ENCODE assay signal across 18 cellular contexts in the genomic region with DNA sequence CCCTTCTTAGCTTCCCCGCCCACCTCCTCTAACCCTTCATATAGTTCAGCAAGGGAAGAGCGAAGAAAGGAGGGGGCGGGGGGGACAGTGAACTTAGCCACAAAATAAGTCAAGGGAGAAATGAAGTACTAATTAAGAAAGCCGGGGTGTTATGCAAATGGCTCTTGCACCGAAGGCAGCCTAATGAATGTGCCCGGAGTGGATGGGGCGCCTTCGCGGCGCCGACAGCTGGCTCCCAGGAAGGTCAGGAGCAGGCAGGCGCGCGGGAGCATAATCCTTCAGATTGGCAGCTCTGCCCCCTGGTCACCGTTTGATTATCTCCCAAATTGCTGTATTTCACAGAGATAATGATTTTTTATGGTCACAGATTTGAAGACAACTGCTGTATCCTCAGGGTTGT.
DNase-seq lines count a peak whose midpoint lies in the region; ATAC-seq, FAIRE-seq and TF ChIP-seq lines count a peak whose summit lies in the region.
"Had no signal": no experiment of that assay in that cellular context is flagged by ENCODE, and none has a peak within 500 bp of the region (broad histone marks: within the 10 kb centered on the region; RNA-seq: fewer than 3 reads in every experiment).

No MANE protein-coding gene starts in this region.

- H3K36me3 Mint-ChIP-seq in chondrocyte (ENCODE audit: low read depth) = no peaks in the 10 kb centered on the region
- H3K36me3 Mint-ChIP-seq in activated naive CD4-positive, alpha-beta T cell treated with anti-CD3 and anti-CD28 coated beads, Interleukin-2, amount 50 U/mL, for 72 hours = no peaks in the 10 kb centered on the region

- H3K9ac ChIP-seq in kidney (ENCODE audit: low read length in 2 of 2) = no peak overlapping the region
- H3K9ac ChIP-seq: BLaER1 treated with 17β-estradiol and CSF1 and Interleukin-3, amounts not matched to agents 10 nM and 100 nM had no signal

- H3K27ac Mint-ChIP-seq in chondrocyte (ENCODE audit: unreplicated experiment) = no peak overlapping the region
- no peak overlapping the region for H3K27ac Mint-ChIP-seq in activated naive CD4-positive, alpha-beta T cell treated with anti-CD3 and anti-CD28 coated beads, Interleukin-2, amount 50 U/mL, for 72 hours
- H3K27ac Mint-ChIP-seq: activated T-cell treated with anti-CD3 and anti-CD28 coated beads, Interleukin-2, amount 50 U/mL, for 24 hours had no signal

- peak overlapping the region; percentile 32 for H3K4me3 Mint-ChIP-seq in chondrocyte (ENCODE audit: unreplicated experiment)
- H3K4me3 Mint-ChIP-seq: activated T-cell treated with anti-CD3 and anti-CD28 coated beads, Interleukin-2, amount 50 U/mL, for 24 hours had no signal

- TF ChIP-seq CTCF in chondrocyte (IDR thresholded peaks at IDR 0.05) (no peak), kidney (IDR thresholded peaks at IDR 0.05; ENCODE audit: borderline replicate concordance, extremely low read depth, insufficient read depth) (no peak), spleen (IDR thresholded peaks at IDR 0.05 in 8 of 11, conservative IDR thresholded peaks at IDR 0.05 in 3 of 11) (no peak), stomach (IDR thresholded peaks at IDR 0.05) (no peak)

- TF ChIP-seq POLR2A in spleen (IDR thresholded peaks at IDR 0.05) (no peak), stomach (IDR thresholded peaks at IDR 0.05) (no peak)

- intact Hi-C loops in kidney (cut with DNase I) = no loop called here
- intact Hi-C loops in spleen (cut with DNase I; ENCODE audit: low total_unique reads) = no loop called here
- intact Hi-C loops in stomach (cut with DNase I; ENCODE audit: low total_unique reads) = no loop called here

- H3K27me3 ChIP-seq in MG63 (no peaks in the 10 kb centered on the region), spleen (replicated peaks in 1 of 7) (peaks cover 0 to 7% (median 0%) of the 10 kb centered on the region in 7 donors), stomach (peaks cover 0 to 6% (median 0%) of the 10 kb centered on the region in 3 donors)
- H3K27me3 ChIP-seq: BLaER1 treated with 17β-estradiol and CSF1 and Interleukin-3, amounts not matched to agents 10 nM and 100 nM; ovary had no signal

- ATAC-seq in activated naive CD4-positive, alpha-beta T cell treated with anti-CD3 and anti-CD28 coated beads, Interleukin-2, amount 50 U/mL, for 72 hours = no peak
- ATAC-seq: GM12878 had no signal

- H3K4me1 ChIP-seq in kidney (ENCODE audit: control insufficient read depth in 1 of 2, insufficient read depth in 1 of 2, low read depth in 1 of 2, low read length in 2 of 2) (no peaks in the 10 kb centered on the region), spleen (no peaks in the 10 kb centered on the region), stomach (peaks cover 0 to 8% (median 0%) of the 10 kb centered on the region in 4 donors)
- H3K4me1 ChIP-seq: BLaER1 treated with 17β-estradiol and CSF1 and Interleukin-3, amounts not matched to agents 10 nM and 100 nM had no signal

- WGBS in spleen, 5 donors = 15 to 29% (median 26%) methylated on average over 15 of the region's 15 CpGs
- 13 to 31% (median 15%) methylated on average over 15 of the region's 15 CpGs for WGBS in stomach, 5 donors

- H3K9me3 ChIP-seq in MG63 (no peaks in the 10 kb centered on the region), kidney (ENCODE audit: control insufficient read depth in 1 of 2, low read length in 2 of 2) (no peaks in the 10 kb centered on the region), spleen (no peaks in the 10 kb centered on the region), stomach (no peaks in the 10 kb centered on the region)
- H3K9me3 ChIP-seq: BLaER1 treated with 17β-estradiol and CSF1 and Interleukin-3, amounts not matched to agents 10 nM and 100 nM; esophagus muscularis mucosa; ovary had no signal

- no peaks in the 10 kb centered on the region for H3K27me3 Mint-ChIP-seq in chondrocyte (ENCODE audit: low read depth)
- H3K27me3 Mint-ChIP-seq: activated T-cell treated with anti-CD3 and anti-CD28 coated beads, Interleukin-2, amount 50 U/mL, for 24 hours had no signal

- TF ChIP-seq EP300 in stomach (IDR thresholded peaks at IDR 0.05) = no peak

- H3K4me1 Mint-ChIP-seq in chondrocyte (ENCODE audit: low read depth) = no peaks in the 10 kb centered on the region

- H3K27ac ChIP-seq in kidney (ENCODE audit: low read depth in 2 of 2, low read length in 2 of 2) = no peak overlapping the region
- H3K27ac ChIP-seq in spleen = no peak overlapping the region
- H3K27ac ChIP-seq in stomach = no peak overlapping the region
- H3K27ac ChIP-seq: BLaER1 treated with 17β-estradiol and CSF1 and Interleukin-3, amounts not matched to agents 10 nM and 100 nM; esophagus muscularis mucosa; ovary had no signal

- no peaks in the 10 kb centered on the region for H3K9me3 Mint-ChIP-seq in chondrocyte (ENCODE audit: low read depth)
- H3K9me3 Mint-ChIP-seq in activated naive CD4-positive, alpha-beta T cell treated with anti-CD3 and anti-CD28 coated beads, Interleukin-2, amount 50 U/mL, for 72 hours = peaks cover 13 to 15% of the 10 kb centered on the region in 2 donors

- FAIRE-seq in kidney (lab: Jason Lieb, UNC) = no peak
- FAIRE-seq: GM12878 had no signal

- H3K4me3 ChIP-seq in MG63 = peak overlapping the region; percentile 9; the same call in 1 of the 2 replicates
- peak overlapping the region; percentile 18 to 21 for H3K4me3 ChIP-seq in kidney (ENCODE audit: low read length in 2 of 2)
- peak overlapping the region in 1 of 8 donors; percentile 22 for H3K4me3 ChIP-seq in spleen
- H3K4me3 ChIP-seq in stomach = peak overlapping the region in 2 of 4 donors; percentile 3 to 6
- H3K4me3 ChIP-seq: BLaER1 treated with 17β-estradiol and CSF1 and Interleukin-3, amounts not matched to agents 10 nM and 100 nM; GM12878; ovary had no signal

- DNase-seq in MG63 (no peak), chondrocyte (ENCODE audit: low spot score) (no peak), kidney (peak; percentile 43), spleen (peak; percentile 56), stomach (no peak), midbrain (lab: John Stamatoyannopoulos, UW) (no peak), NCI-H1436 (lab: John Stamatoyannopoulos, UW) (no peak)
- DNase-seq in activated naive CD4-positive, alpha-beta T cell treated with anti-CD3 and anti-CD28 coated beads, Interleukin-2, amount 50 U/mL, for 72 hours (ENCODE audit: low spot score in 2 of 2) = no peak
- DNase-seq: activated CD4-positive, alpha-beta T cell treated with anti-CD3 and anti-CD28 coated beads for 48 hours; activated T-cell treated with anti-CD3 and anti-CD28 coated beads, Interleukin-2, amount 50 U/mL, for 24 hours; DND-41; NCI-H2029 treated with DMSO at 0.1 percent for 48 hours; NCI-H774; ovary; stimulated activated CD4-positive, alpha-beta T cell treated with anti-CD3 and anti-CD28 coated beads, Interleukin-12 subunit alpha, Interleukin-12 subunit beta, amount 100 ng/mL, for 4 hours had no signal

- H3K36me3 ChIP-seq in MG63 (no peaks in the 10 kb centered on the region), kidney (ENCODE audit: control insufficient read depth in 1 of 2, insufficient read depth in 2 of 2, low read length in 2 of 2) (no peaks in the 10 kb centered on the region), spleen (no peaks in the 10 kb centered on the region), stomach (no peaks in the 10 kb centered on the region)
- H3K36me3 ChIP-seq: BLaER1 treated with 17β-estradiol and CSF1 and Interleukin-3, amounts not matched to agents 10 nM and 100 nM; esophagus muscularis mucosa; ovary had no signal

Comparison
In these comparisons a context has a peak if more than half of its experiments do, and no peak if none do; other contexts are left out.
1. DNase-seq: peak in kidney (single experiment) and spleen (single experiment); none in MG63 (single experiment), chondrocyte (single experiment), activated naive CD4-positive, alpha-beta T cell treated with anti-CD3 and anti-CD28 coated beads, Interleukin-2, amount 50 U/mL, for 72 hours (0 of 2), stomach (single experiment), midbrain (single experiment) and NCI-H1436 (single experiment).